Comparison of ENCODE assay signal across 1 cellular context in genomic region chr1:101029184-101029583, GRCh38.
TF ChIP-seq lines count a peak whose summit lies in the region.

No MANE protein-coding gene starts in this region.

TF ChIP-seq in WTC11, 78 proteins besides CTCF, POLR2A, EP300 and RAD21:
- no peak for TF ChIP-seq CDX4 (CRISPR knock-in tag; IDR thresholded peaks at IDR 0.05; ENCODE audit: borderline replicate concordance)
- no peak for TF ChIP-seq ERG (CRISPR knock-in tag; IDR thresholded peaks at IDR 0.05)
- no peak for TF ChIP-seq SOX15 (CRISPR knock-in tag; IDR thresholded peaks at IDR 0.05)
- TF ChIP-seq MAX (CRISPR knock-in tag; IDR thresholded peaks at IDR 0.05): no peak
- TF ChIP-seq TCF7 (CRISPR knock-in tag; IDR thresholded peaks at IDR 0.05; ENCODE audit: low read depth): no peak
- TF ChIP-seq GRHL2 (CRISPR knock-in tag; IDR thresholded peaks at IDR 0.05; ENCODE audit: insufficient replicate concordance, severe bottlenecking): no peak
- no peak for TF ChIP-seq RELA (CRISPR knock-in tag; IDR thresholded peaks at IDR 0.05; ENCODE audit: borderline replicate concordance)
- TF ChIP-seq E2F5 (CRISPR knock-in tag; IDR thresholded peaks at IDR 0.05): no peak
- no peak for TF ChIP-seq FOXP1 (CRISPR knock-in tag; IDR thresholded peaks at IDR 0.05; ENCODE audit: borderline replicate concordance)
- TF ChIP-seq USF2 (CRISPR knock-in tag; IDR thresholded peaks at IDR 0.05): no peak
- TF ChIP-seq ETV6 (CRISPR knock-in tag; IDR thresholded peaks at IDR 0.05): no peak
- TF ChIP-seq PREB (CRISPR knock-in tag; IDR thresholded peaks at IDR 0.05; ENCODE audit: borderline replicate concordance): no peak
